23 cellular contexts compared by ENCODE assay signal in genomic region chr5:18533137-18533536, GRCh38.
A peak's percentile ranks its signal among the peaks of the same experiment; 100 is the strongest.
DNase-seq lines count a peak whose midpoint lies in the region; ATAC-seq, FAIRE-seq and TF ChIP-seq lines count a peak whose summit lies in the region.
"Had no signal": no experiment of that assay in that cellular context is flagged by ENCODE, and none has a peak within 500 bp of the region (broad histone marks: within the 10 kb centered on the region; RNA-seq: fewer than 3 reads in every experiment).

No MANE protein-coding gene starts in this region.

- no peak for FAIRE-seq in H1 (lab: Jason Lieb, UNC)
- FAIRE-seq: A204.1, D721Med, G401.6, GM12891, GM19239, K562 had no signal

- no peak overlapping the region for H3K23ac ChIP-seq in H1 (ENCODE audit: insufficient read length)

- H3K79me2 ChIP-seq in PC-9 (ENCODE audit: low read depth) (no peaks in the 10 kb centered on the region), H1 (ENCODE audit: control insufficient read depth in 1 of 2, insufficient read depth in 2 of 2, low read length in 2 of 2) (no peaks in the 10 kb centered on the region)

- peak overlapping the region; percentile 82 for H2BK120ac ChIP-seq in H1 (replicated peaks; ENCODE audit: low read depth, low read length)

- H3K9me3 Mint-ChIP-seq in activated CD4-positive, alpha-beta memory T cell treated with anti-CD3 and anti-CD28 coated beads, Interleukin-2, amount 10 ng/mL, durations not matched to agents 7 days and 5 days: peaks cover 5% of the 10 kb centered on the region

- no peak overlapping the region for H4K8ac ChIP-seq in H1 (ENCODE audit: extremely low read depth, insufficient read depth, low read length)

- H4K20me1 ChIP-seq in PC-9 (ENCODE audit: insufficient read depth): no peaks in the 10 kb centered on the region
- H4K20me1 ChIP-seq in H1 (replicated peaks in 1 of 2; ENCODE audit: control insufficient read depth in 1 of 2, insufficient read depth in 2 of 2, low read length in 2 of 2): no peaks in the 10 kb centered on the region

- 0 out of 2 replicates have a peak overlapping the region, but pooled peaks have one; percentile 62 for H2BK12ac ChIP-seq in H1 (ENCODE audit: low read depth, low read length)

- no peak for TF ChIP-seq EP300 in H1 (IDR thresholded peaks at IDR 0.05; ENCODE audit: borderline replicate concordance in 1 of 2, low read depth in 2 of 2, low read length in 2 of 2)

- H3K56ac ChIP-seq in H1 (replicated peaks; ENCODE audit: insufficient read length, low read depth, low read length): no peak overlapping the region

- POLR2A ChIA-PET in PC-9 (lab: Charles Lee; ENCODE audit: unreplicated experiment): no interaction called here
- POLR2A ChIA-PET in H1 (lab: Charles Lee; ENCODE audit: partially characterized antibody): no interaction called here
- POLR2A ChIA-PET in activated CD4-positive, alpha-beta memory T cell treated with anti-CD3 and anti-CD28 coated beads, Interleukin-2, amount 10 ng/mL, durations not matched to agents 7 days and 5 days (lab: Charles Lee): no interaction called here

- H2AFZ ChIP-seq in PC-9 (0 out of 2 replicates have a peak overlapping the region, but pooled peaks have one; percentile 13), H1 (ENCODE audit: low read length) (no peak overlapping the region)
- H2AFZ ChIP-seq: GM23248 had no signal

- H3K27me3 ChIP-seq in HUES6 (ENCODE audit: control insufficient read depth, insufficient read depth, low read length): no peaks in the 10 kb centered on the region
- H3K27me3 ChIP-seq in PC-9 (ENCODE audit: insufficient read depth, low read depth): no peaks in the 10 kb centered on the region
- H3K27me3 ChIP-seq in H1 (replicated peaks in 1 of 4; ENCODE audit: control insufficient read depth in 3 of 4, extremely low read depth in 1 of 4, insufficient read depth in 3 of 4, low read length in 3 of 4): no peaks in the 10 kb centered on the region
- no peaks in the 10 kb centered on the region for H3K27me3 ChIP-seq in upper lobe of right lung
- H3K27me3 ChIP-seq: BE2C had no signal

- intact Hi-C loops in PC-9 (cut with micrococcal nuclease; ENCODE audit: unreplicated experiment) (no loop called here), upper lobe of right lung (cut with DNase I) (no loop called here)

- peak overlapping the region; percentile 17; the same call in 1 of the 2 replicates for H2BK20ac ChIP-seq in H1 (ENCODE audit: low read length)

- no peak overlapping the region for H3K4me2 ChIP-seq in PC-9
- H3K4me2 ChIP-seq in H1 (ENCODE audit: insufficient read depth in 1 of 2, low read depth in 2 of 2, low read length in 2 of 2): no peak overlapping the region

- no peak for TF ChIP-seq POLR2A in H1 (IDR thresholded peaks at IDR 0.05; ENCODE audit: control extremely low read depth in 1 of 2, low read depth in 2 of 2, low read length in 2 of 2)

- H3K4ac ChIP-seq in H1 (replicated peaks; ENCODE audit: insufficient read length, low read depth, low read length): peak overlapping the region; percentile 41

- CTCF ChIA-PET in PC-9 (lab: Charles Lee): no interaction called here
- CTCF ChIA-PET in H1 (lab: Charles Lee; ENCODE audit: partially characterized antibody): interaction anchor here (1.8 kb wide), 1 partner anchor 21 kb away, joined by 7 read pairs; no protein-coding TSS in a partner anchor
- CTCF ChIA-PET in activated CD4-positive, alpha-beta memory T cell treated with anti-CD3 and anti-CD28 coated beads, Interleukin-2, amount 10 ng/mL, durations not matched to agents 7 days and 5 days (lab: Charles Lee): no interaction called here

- H3K4me3 ChIP-seq in HUES6 (ENCODE audit: low read depth, low read length): no peak overlapping the region
- no peak overlapping the region for H3K4me3 ChIP-seq in PC-9
- no peak overlapping the region for H3K4me3 ChIP-seq in H1 (ENCODE audit: extremely low read depth in 1 of 4, insufficient read depth in 2 of 4, low read depth in 3 of 4, low read length in 4 of 4)
- no peak overlapping the region for H3K4me3 ChIP-seq in upper lobe of right lung
- H3K4me3 ChIP-seq: GM23248, K562 had no signal

- WGBS in H1 (ENCODE audit: extremely low coverage in 1 of 2, insufficient coverage in 1 of 2, insufficient read length in 1 of 2, insufficient replicate concordance in 2 of 2, low coverage in 1 of 2, low lambda C conversion rate in 2 of 2, missing lambda C conversion rate in 1 of 2), 2 experiments: 94% methylated on average over 7 of the region's 7 CpGs; no CpG with 5 or more reads in 1 of the 2 experiments

- TF ChIP-seq CTCF in PC-9 (conservative IDR thresholded peaks at IDR 0.05) (no peak), H1 (IDR thresholded peaks at IDR 0.05; ENCODE audit: control extremely low read depth in 1 of 3, insufficient read depth in 1 of 3, low read depth in 1 of 3, low read length in 3 of 3) (no peak), upper lobe of right lung (IDR thresholded peaks at IDR 0.05) (no peak)

- H3K4me1 Mint-ChIP-seq in activated CD4-positive, alpha-beta memory T cell treated with anti-CD3 and anti-CD28 coated beads, Interleukin-2, amount 10 ng/mL, durations not matched to agents 7 days and 5 days: no peaks in the 10 kb centered on the region
- H3K4me1 Mint-ChIP-seq: CD4-positive, CD25-positive, alpha-beta regulatory T cell had no signal

- H3K36me3 Mint-ChIP-seq in activated CD4-positive, alpha-beta memory T cell treated with anti-CD3 and anti-CD28 coated beads, Interleukin-2, amount 10 ng/mL, durations not matched to agents 7 days and 5 days (ENCODE audit: low read depth): no peaks in the 10 kb centered on the region
- H3K36me3 Mint-ChIP-seq: CD4-positive, CD25-positive, alpha-beta regulatory T cell had no signal

- no peak overlapping the region for H3K27ac Mint-ChIP-seq in activated CD4-positive, alpha-beta memory T cell treated with anti-CD3 and anti-CD28 coated beads, Interleukin-2, amount 10 ng/mL, durations not matched to agents 7 days and 5 days
- H3K27ac Mint-ChIP-seq: CD4-positive, CD25-positive, alpha-beta regulatory T cell had no signal

- no peaks in the 10 kb centered on the region for H3K79me1 ChIP-seq in H1 (ENCODE audit: low read depth, low read length)

- peak; percentile 29 for ATAC-seq in upper lobe of right lung
- no peak for ATAC-seq in GM19467 (IDR thresholded peaks at IDR 0.05; ENCODE audit: unreplicated experiment)
- ATAC-seq in HG03439 (IDR thresholded peaks at IDR 0.05; ENCODE audit: unreplicated experiment): no peak
- ATAC-seq: HCT116, K562 had no signal

- peak overlapping the region; percentile 89 for H4K91ac ChIP-seq in H1 (replicated peaks; ENCODE audit: insufficient read length, low read length)

- H3F3A ChIP-seq in PC-9 (ENCODE audit: insufficient read depth, low read depth): no peaks in the 10 kb centered on the region

- H3K23me2 ChIP-seq in H1 (ENCODE audit: low read depth, low read length): no peaks in the 10 kb centered on the region

- no peak overlapping the region for H3K9ac ChIP-seq in HUES6 (ENCODE audit: low read length)
- H3K9ac ChIP-seq in H1 (replicated peaks in 1 of 4; ENCODE audit: extremely low read depth in 1 of 4, low read depth in 3 of 4, low read length in 3 of 4): no peak overlapping the region
- H3K9ac ChIP-seq: GM23248 had no signal

- H2BK15ac ChIP-seq in H1 (ENCODE audit: low read length): no peak overlapping the region

- no peak overlapping the region for H3K4me3 Mint-ChIP-seq in activated CD4-positive, alpha-beta memory T cell treated with anti-CD3 and anti-CD28 coated beads, Interleukin-2, amount 10 ng/mL, durations not matched to agents 7 days and 5 days
- H3K4me3 Mint-ChIP-seq: CD4-positive, CD25-positive, alpha-beta regulatory T cell had no signal

- peaks cover 6% of the 10 kb centered on the region; the same call in 1 of the 2 replicates for H3K9me3 ChIP-seq in HUES6 (ENCODE audit: control insufficient read depth, insufficient read depth, low read depth, low read length)
- H3K9me3 ChIP-seq in PC-9 (ENCODE audit: insufficient read depth, low read depth): no peaks in the 10 kb centered on the region
- no peaks in the 10 kb centered on the region for H3K9me3 ChIP-seq in H1 (ENCODE audit: insufficient read depth in 2 of 2, low read depth in 1 of 2, low read length in 1 of 2)
- H3K9me3 ChIP-seq in upper lobe of right lung: no peaks in the 10 kb centered on the region
- H3K9me3 ChIP-seq: BE2C, Caco-2 had no signal

- H3K27ac ChIP-seq in HUES6 (ENCODE audit: low read depth, low read length) (peak overlapping the region; percentile 15; the same call in 1 of the 2 replicates), PC-9 (no peak overlapping the region), H1 (ENCODE audit: low read depth, low read length) (no peak overlapping the region), upper lobe of right lung (no peak overlapping the region)
- H3K27ac ChIP-seq: GM23248, HL-60 had no signal

- H4K5ac ChIP-seq in H1 (ENCODE audit: insufficient read length, low read depth, low read length): no peak overlapping the region

- H3K4me1 ChIP-seq in HUES6 (ENCODE audit: control insufficient read depth, insufficient read depth, low read length): peaks cover 16% of the 10 kb centered on the region
- H3K4me1 ChIP-seq in PC-9 (replicated peaks; ENCODE audit: insufficient read depth): no peaks in the 10 kb centered on the region
- peaks cover 0 to 4% (median 0%) of the 10 kb centered on the region in 4 experiments; a peak in 2 of 7 replicates for H3K4me1 ChIP-seq in H1 (replicated peaks in 1 of 4; ENCODE audit: control insufficient read depth in 3 of 4, insufficient read depth in 4 of 4, low read length in 3 of 4)
- H3K4me1 ChIP-seq in upper lobe of right lung: no peaks in the 10 kb centered on the region
- H3K4me1 ChIP-seq: BE2C, Caco-2 had no signal

- no peak for TF ChIP-seq RAD21 in H1 (IDR thresholded peaks at IDR 0.05 in 1 of 2, conservative IDR thresholded peaks at IDR 0.05 in 1 of 2; ENCODE audit: low read depth in 2 of 2, low read length in 2 of 2)

- no peak overlapping the region for H3K14ac ChIP-seq in H1 (ENCODE audit: insufficient read length)

- peak overlapping the region; percentile 63; the same call in 1 of the 2 replicates for H2BK5ac ChIP-seq in H1 (ENCODE audit: low read depth, low read length)

- H2AK5ac ChIP-seq in H1 (ENCODE audit: low read depth, low read length): peak overlapping the region; percentile 11; the same call in 1 of the 2 replicates

- H3K27me3 Mint-ChIP-seq in activated CD4-positive, alpha-beta memory T cell treated with anti-CD3 and anti-CD28 coated beads, Interleukin-2, amount 10 ng/mL, durations not matched to agents 7 days and 5 days: no peaks in the 10 kb centered on the region
- H3K27me3 Mint-ChIP-seq: CD4-positive, CD25-positive, alpha-beta regulatory T cell had no signal

- no TSS peak for BruUV-seq in PC-9 (replicated peaks; lab: Mats Ljungman, UMichigan)

- peaks cover 10% of the 10 kb centered on the region for H3K36me3 ChIP-seq in HUES6 (ENCODE audit: control insufficient read depth, insufficient read depth, low read length)
- no peaks in the 10 kb centered on the region for H3K36me3 ChIP-seq in PC-9 (ENCODE audit: low read depth)
- no peaks in the 10 kb centered on the region for H3K36me3 ChIP-seq in H1 (ENCODE audit: control insufficient read depth in 2 of 4, insufficient read depth in 4 of 4, low read length in 3 of 4)
- H3K36me3 ChIP-seq in upper lobe of right lung: no peaks in the 10 kb centered on the region
- H3K36me3 ChIP-seq: BE2C had no signal

- H3K9me2 ChIP-seq in PC-9 (ENCODE audit: insufficient read depth): no peaks in the 10 kb centered on the region

- DNase-seq in PC-9 (no peak), H1 (ENCODE audit: low read depth in 1 of 2, low spot score in 2 of 2) (no peak), upper lobe of right lung (no peak)
- DNase-seq in activated CD4-positive, alpha-beta memory T cell treated with anti-CD3 and anti-CD28 coated beads, Interleukin-2, amount 10 ng/mL, durations not matched to agents 7 days and 5 days: no peak
- DNase-seq: ACHN; BE2C; C1 segment of cervical spinal cord; Caco-2; CD4-positive, CD25-positive, alpha-beta regulatory T cell; GM23248; H7; IMR-90 had no signal

- no peak overlapping the region for H3K18ac ChIP-seq in H1 (ENCODE audit: extremely low read depth, low read length)
